Comparison of ENCODE assay signal across 8 cellular contexts in genomic region chr3:128426128-128426921, GRCh38. TPM values are rescaled to one million over a fixed set of nuclear protein-coding genes. Genes with fewer than 3 reads are reported as not detected.
DNase-seq lines count a peak whose midpoint lies in the region; ATAC-seq lines count a peak whose summit lies in the region.

No MANE protein-coding gene starts in this region.

- intact Hi-C loops in activated CD4-positive, alpha-beta T cell treated with anti-CD3 and anti-CD28 coated beads for 36 hours (cut with DNase I, micrococcal nuclease) = loop anchor here (1.0 to 5.0 kb wide), 7 partner anchors 64 to 349 kb away; no protein-coding TSS in a partner anchor

- no peak overlapping the region for H3K27ac Mint-ChIP-seq in activated CD4-positive, alpha-beta T cell treated with anti-CD3 and anti-CD28 coated beads for 36 hours
- H3K27ac Mint-ChIP-seq in memory B cell = no peak overlapping the region

- peaks cover 18% of the 10 kb centered on the region for H3K27me3 Mint-ChIP-seq in activated CD4-positive, alpha-beta T cell treated with anti-CD3 and anti-CD28 coated beads for 36 hours
- peaks cover 13% of the 10 kb centered on the region for H3K27me3 Mint-ChIP-seq in memory B cell

- CTCF ChIA-PET in activated CD4-positive, alpha-beta T cell treated with anti-CD3 and anti-CD28 coated beads for 36 hours (lab: Charles Lee) = interaction anchor here (0.5 to 5.1 kb wide), 21 partner anchors 12 to 331 kb away, joined by 3 to 26 read pairs (median 4); partner anchors contain the start of gene GATA2

- no peaks in the 10 kb centered on the region for H3K4me1 Mint-ChIP-seq in activated CD4-positive, alpha-beta T cell treated with anti-CD3 and anti-CD28 coated beads for 36 hours
- H3K4me1 Mint-ChIP-seq in memory B cell = no peaks in the 10 kb centered on the region

- ATAC-seq in GM21529 (IDR thresholded peaks at IDR 0.05; ENCODE audit: unreplicated experiment) (peak; percentile 86), memory B cell (ENCODE audit: low read depth) (peak; percentile 90)
- peak; percentile 91 for ATAC-seq in activated CD4-positive, alpha-beta T cell treated with anti-CD3 and anti-CD28 coated beads for 36 hours

- no peaks in the 10 kb centered on the region for H3K36me3 Mint-ChIP-seq in activated CD4-positive, alpha-beta T cell treated with anti-CD3 and anti-CD28 coated beads for 36 hours (ENCODE audit: low read depth)
- H3K36me3 Mint-ChIP-seq in memory B cell = no peaks in the 10 kb centered on the region

- DNase-seq in COLO668 (lab: John Stamatoyannopoulos, UW; ENCODE audit: unreplicated experiment) (peak; percentile 52), LoVo (ENCODE audit: low spot score) (peak; percentile 61), dermis blood vessel endothelial cell (peak; percentile 66), memory B cell (ENCODE audit: low spot score in 2 of 2) (peak; percentile 52 to 79), NCI-H2081 treated with DMSO at 0.1 percent for 48 hours (lab: John Stamatoyannopoulos, UW) (no peak)
- DNase-seq in activated CD4-positive, alpha-beta T cell treated with anti-CD3 and anti-CD28 coated beads for 36 hours = peak; percentile 75
- peak; percentile 14 to 17 for DNase-seq in stimulated activated CD8-positive, alpha-beta memory T cell treated with anti-CD3 and anti-CD28 coated beads, Interleukin-7, amount 100 ng/mL, for 1 hour (ENCODE audit: low read depth in 2 of 2)

- H3K9me3 Mint-ChIP-seq in activated CD4-positive, alpha-beta T cell treated with anti-CD3 and anti-CD28 coated beads for 36 hours (ENCODE audit: low read depth) = no peaks in the 10 kb centered on the region
- no peaks in the 10 kb centered on the region for H3K9me3 Mint-ChIP-seq in memory B cell

- POLR2A ChIA-PET in activated CD4-positive, alpha-beta T cell treated with anti-CD3 and anti-CD28 coated beads for 36 hours (lab: Charles Lee) = no interaction called here

- H3K4me3 Mint-ChIP-seq in activated CD4-positive, alpha-beta T cell treated with anti-CD3 and anti-CD28 coated beads for 36 hours = no peak overlapping the region
- H3K4me3 Mint-ChIP-seq in memory B cell = no peak overlapping the region

RNA-seq across cellular contexts. Expression of gene DNAJB8, which starts 40.4 kb away (rescaled TPM):
- total RNA-seq in activated CD4-positive, alpha-beta T cell treated with anti-CD3 and anti-CD28 coated beads for 36 hours = not detected
- not detected in 2 replicates for total RNA-seq in dermis blood vessel endothelial cell
